In the genomic region with DNA sequence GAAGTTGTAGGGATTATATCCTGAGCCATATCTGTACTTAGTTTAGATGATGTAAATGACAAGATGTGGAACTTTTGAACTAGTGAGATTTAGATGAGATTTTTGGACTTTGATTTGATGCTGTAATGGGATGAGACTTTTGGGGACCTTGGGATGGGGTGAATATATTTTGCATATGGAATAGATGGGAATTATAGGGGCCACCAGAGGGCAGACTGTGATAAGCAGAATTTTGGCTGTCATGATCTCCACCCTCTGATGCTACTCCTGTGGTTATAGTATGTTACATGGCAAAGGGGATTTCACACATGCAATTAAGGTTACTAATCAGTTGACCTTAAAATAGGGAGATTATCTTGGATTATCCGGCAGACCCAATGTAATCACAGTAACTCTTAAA, we compare ENCODE assay signal across 14 cellular contexts.
DNase-seq lines count a peak whose midpoint lies in the region; ATAC-seq and TF ChIP-seq lines count a peak whose summit lies in the region.
"Had no signal": no experiment of that assay in that cellular context is flagged by ENCODE, and none has a peak within 500 bp of the region (broad histone marks: within the 10 kb centered on the region; RNA-seq: fewer than 3 reads in every experiment).

No MANE protein-coding gene starts in this region.

- peak; percentile 45 for DNase-seq in DMS 273 (lab: John Stamatoyannopoulos, UW; ENCODE audit: unreplicated experiment)
- DNase-seq in DMS 273 treated with DMSO at 0.1 percent for 48 hours (lab: John Stamatoyannopoulos, UW), result no peak
- peak; percentile 14 for DNase-seq in SK-MEL-5 (ENCODE audit: low read depth, low spot score)
- peak; percentile 14 for DNase-seq in iPS-NIHi11 (ENCODE audit: low spot score)
- DNase-seq in NCI-H2029 (lab: John Stamatoyannopoulos, UW), result no peak
- no peak for DNase-seq in stimulated activated naive CD4-positive, alpha-beta T cell treated with Interleukin-2 at 50 U/mL for 16 hours (lab: John Stamatoyannopoulos, UW)
- DNase-seq: 8988T; activated naive CD4-positive, alpha-beta T cell treated with Interleukin-2 at 50 U/mL for 16 hours; effector CD4-positive, alpha-beta T cell; kidney; NCI-H1092; NK-92 treated with Interleukin-12 subunit alpha and Interleukin-12 subunit beta, amount 100 ng/mL, for 24 hours had no signal

- in situ Hi-C loops in SK-MEL-5 (cut with HindIII; ENCODE audit: low pct_unique_long_range_greater_than_20kb, low sequenced_read_pairs), result no loop called here

- no peak for ATAC-seq in GM21526 (IDR thresholded peaks at IDR 0.05; ENCODE audit: low FRiP score, unreplicated experiment)

- TF ChIP-seq CTCF in LNCAP (IDR thresholded peaks at IDR 0.05), result peak; percentile 22; the same call in 1 of the 2 replicates

Comparison
In these comparisons a context has a peak if more than half of its experiments do, and no peak if none do; other contexts are left out.
1. DNase-seq: peak in DMS 273 (single experiment), SK-MEL-5 (single experiment) and iPS-NIHi11 (single experiment); none in DMS 273 treated with DMSO at 0.1 percent for 48 hours (single experiment), NCI-H2029 (single experiment) and stimulated activated naive CD4-positive, alpha-beta T cell treated with Interleukin-2 at 50 U/mL for 16 hours (single experiment).